Comparison of ENCODE assay signal across 1 cellular context in genomic region chr3:13134879-13135206, GRCh38.
A peak's percentile ranks its signal among the peaks of the same experiment; 100 is the strongest.
TF ChIP-seq lines count a peak whose summit lies in the region.

No MANE protein-coding gene starts in this region.

TF ChIP-seq in HepG2, 621 proteins besides CTCF, POLR2A, EP300 and RAD21:
- peak; percentile 65 for TF ChIP-seq ZNF629 (CRISPR knock-in tag; conservative IDR thresholded peaks at IDR 0.05)
- no peak for TF ChIP-seq ZNF274 (CRISPR knock-in tag; IDR thresholded peaks at IDR 0.05)
